Comparison of ENCODE assay signal across 1 cellular context in the genomic region with DNA sequence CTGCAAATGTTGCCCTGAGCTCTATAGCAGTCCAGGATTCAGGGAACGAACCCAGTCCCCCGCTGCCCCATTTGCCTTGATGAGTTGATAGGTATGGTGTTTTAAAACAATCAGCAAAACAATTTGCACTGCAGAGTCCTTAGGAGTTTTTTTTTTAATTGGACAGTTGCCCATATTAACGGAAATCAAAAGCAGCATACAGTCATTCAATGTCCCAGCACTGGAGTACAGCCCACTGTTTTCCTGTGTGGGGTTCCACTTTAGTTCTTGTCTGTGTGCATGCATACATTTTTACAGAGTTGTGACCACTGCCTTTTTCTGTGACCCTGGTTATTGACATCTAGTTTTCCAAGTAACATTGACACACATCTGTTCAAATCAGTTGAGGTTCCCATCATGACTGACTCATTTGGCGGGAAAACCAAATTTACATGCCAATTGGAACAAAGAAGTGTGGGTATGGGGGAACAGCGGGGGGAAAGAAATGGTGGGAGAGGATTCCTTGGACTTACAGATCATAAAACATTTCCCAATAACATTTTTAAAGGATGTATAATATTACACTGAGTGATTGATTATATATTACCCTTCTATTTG.
TF ChIP-seq lines count a peak whose summit lies in the region.

No MANE protein-coding gene starts in this region.

TF ChIP-seq in GM23338, 12 proteins besides CTCF, POLR2A, EP300 and RAD21 (continued from another document):
- TF ChIP-seq ETS1 (IDR thresholded peaks at IDR 0.05): no peak
- no peak for TF ChIP-seq EZH2phosphoT487 (IDR thresholded peaks at IDR 0.05; ENCODE audit: unreplicated experiment)
